In the genomic region with DNA sequence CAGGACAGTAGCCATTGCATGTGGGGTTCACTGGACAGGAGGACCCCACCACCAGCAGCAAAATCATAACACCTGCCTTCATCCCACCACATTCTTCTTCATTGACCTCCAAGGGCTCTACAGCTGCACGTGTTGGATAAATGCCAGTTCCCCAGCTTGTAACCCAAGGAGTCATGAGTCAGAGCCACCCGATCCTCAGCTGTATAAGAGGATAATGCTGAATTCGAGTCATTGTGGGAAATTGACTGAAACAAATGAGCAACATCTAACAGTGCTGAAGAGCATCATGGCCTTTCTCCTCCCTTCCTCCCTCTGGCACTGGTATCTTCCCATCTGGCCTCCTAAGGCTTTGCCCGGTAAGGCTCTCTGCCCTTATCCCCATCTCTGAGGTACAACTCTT, we compare ENCODE assay signal across 16 cellular contexts.
A peak's percentile ranks its signal among the peaks of the same experiment; 100 is the strongest.
DNase-seq lines count a peak whose midpoint lies in the region; ATAC-seq and TF ChIP-seq lines count a peak whose summit lies in the region.
"Had no signal": no experiment of that assay in that cellular context is flagged by ENCODE, and none has a peak within 500 bp of the region (broad histone marks: within the 10 kb centered on the region; RNA-seq: fewer than 3 reads in every experiment).

No MANE protein-coding gene starts in this region.

- ATAC-seq in GM21528 (IDR thresholded peaks at IDR 0.05; ENCODE audit: low FRiP score, unreplicated experiment) (no peak), HG02885 (IDR thresholded peaks at IDR 0.05; ENCODE audit: poor library complexity, unreplicated experiment) (no peak)
- ATAC-seq: mucosa of descending colon had no signal

- no peaks in the 10 kb centered on the region for H3K27me3 ChIP-seq in BE2C
- H3K27me3 ChIP-seq: colonic mucosa, transverse colon had no signal

- DNase-seq in NCI-H1436 (lab: John Stamatoyannopoulos, UW) = peak; percentile 34
- DNase-seq in NCI-H1436 treated with DMSO at 0.1 percent for 48 hours (lab: John Stamatoyannopoulos, UW) = no peak
- peak; percentile 1 for DNase-seq in NCI-H524 treated with DMSO at 0.1 percent for 48 hours (lab: John Stamatoyannopoulos, UW)
- peak; percentile 70 for DNase-seq in epithelial cell of esophagus (ENCODE audit: low read depth)
- DNase-seq in superior temporal gyrus (ENCODE audit: extremely low spot score) = peak; percentile 62
- DNase-seq in BE2C = no peak
- DNase-seq: 8988T; activated effector memory CD4-positive, alpha-beta T cell treated with anti-CD3 and anti-CD28 coated beads, Interleukin-2, amount 50 U/mL, for 16 hours; colonic mucosa; mucosa of descending colon; NCI-H1105; retina; SHP77 treated with DMSO at 0.1 percent for 48 hours; transverse colon had no signal

- no peaks in the 10 kb centered on the region for H3K9me3 ChIP-seq in BE2C
- H3K9me3 ChIP-seq: colonic mucosa, mucosa of descending colon, transverse colon had no signal

- TF ChIP-seq CTCF in epithelial cell of esophagus (IDR thresholded peaks at IDR 0.05; ENCODE audit: insufficient read depth, low read depth, low read length, missing control alignments) (no peak), BE2C (IDR thresholded peaks at IDR 0.05; ENCODE audit: low read depth, low read length) (no peak)

- peaks cover 9% of the 10 kb centered on the region for H3K36me3 ChIP-seq in BE2C
- H3K36me3 ChIP-seq: colonic mucosa, transverse colon had no signal

- peaks cover 16% of the 10 kb centered on the region for H3K4me1 ChIP-seq in BE2C
- H3K4me1 ChIP-seq: colonic mucosa had no signal

- H3K4me3 ChIP-seq in epithelial cell of esophagus (ENCODE audit: low read length) (no peak overlapping the region), BE2C (ENCODE audit: low read depth, low read length) (no peak overlapping the region)
- H3K4me3 ChIP-seq: colonic mucosa, mucosa of descending colon, transverse colon had no signal

Comparison
In these comparisons a context has a peak if more than half of its experiments do, and no peak if none do; other contexts are left out.
1. DNase-seq: peak in NCI-H1436 (single experiment), NCI-H524 treated with DMSO at 0.1 percent for 48 hours (single experiment), epithelial cell of esophagus (single experiment) and superior temporal gyrus (single experiment); none in NCI-H1436 treated with DMSO at 0.1 percent for 48 hours (single experiment) and BE2C (single experiment).